In the genomic region with DNA sequence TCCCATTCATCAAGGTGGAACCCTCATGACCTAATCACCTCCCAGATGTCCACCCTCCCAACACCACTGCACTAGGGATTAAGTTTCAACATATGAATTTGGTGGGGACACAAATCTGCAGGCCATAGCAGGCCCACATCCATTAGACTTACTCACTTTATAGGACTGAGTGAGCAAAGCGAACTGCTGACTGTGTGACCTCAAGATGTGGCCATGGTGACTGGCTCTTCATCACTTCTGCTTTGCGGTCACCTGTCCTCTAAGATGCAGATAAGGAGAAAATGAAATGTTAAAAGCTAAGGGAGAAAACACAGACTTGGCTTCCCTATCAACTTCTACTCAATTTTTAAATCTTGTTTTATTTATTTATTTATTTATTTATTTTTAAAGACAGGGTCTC, we compare ENCODE assay signal across 16 cellular contexts.
"Had no signal": no experiment of that assay in that cellular context is flagged by ENCODE, and none has a peak within 500 bp of the region (broad histone marks: within the 10 kb centered on the region; RNA-seq: fewer than 3 reads in every experiment).

No MANE protein-coding gene starts in this region.

- DNase-seq: effector CD4-positive, alpha-beta T cell; endodermal cell; erythroblast; foreskin keratinocyte; head of caudate nucleus; hypothalamus; kidney glomerular epithelial cell; mesendoderm; naive thymus-derived CD8-positive, alpha-beta T cell; psoas muscle; retina; right lobe of liver; stimulated activated CD4-positive, alpha-beta T cell treated with anti-CD3 and anti-CD28 coated beads, Interleukin-4, amount 100 ng/mL, for 1 hour; stimulated activated naive CD8-positive, alpha-beta T cell treated with anti-CD3 and anti-CD28 coated beads, Interleukin-15, amount 100 ng/mL, for 72 hours; testis; upper lobe of right lung had no signal
